Comparison of ENCODE assay signal across 1 cellular context in genomic region chr20:37681384-37681977, GRCh38.
A peak's percentile ranks its signal among the peaks of the same experiment; 100 is the strongest.
TF ChIP-seq lines count a peak whose summit lies in the region.

No MANE protein-coding gene starts in this region.

TF ChIP-seq in HepG2, 621 proteins besides CTCF, POLR2A, EP300 and RAD21 (continued from another document):
- TF ChIP-seq REST (IDR thresholded peaks at IDR 0.05; ENCODE audit: borderline replicate concordance in 1 of 2, low read depth in 1 of 2, low read length in 2 of 2) (peak; percentile 56 to 92), ZNF577 (CRISPR knock-in tag; IDR thresholded peaks at IDR 0.05; ENCODE audit: borderline replicate concordance, low read depth) (no peak), MEIS2 (CRISPR knock-in tag; IDR thresholded peaks at IDR 0.05) (no peak), YY1 (IDR thresholded peaks at IDR 0.05; ENCODE audit: insufficient read depth, insufficient replicate concordance, low read depth, low read length) (no peak), SALL1 (CRISPR knock-in tag; IDR thresholded peaks at IDR 0.05) (0 out of 2 replicates have a peak, but pooled peaks have one; percentile 23), NFIB (CRISPR knock-in tag; IDR thresholded peaks at IDR 0.05; ENCODE audit: borderline replicate concordance) (0 out of 2 replicates have a peak, but pooled peaks have one; percentile 90), ZNF674 (CRISPR knock-in tag; IDR thresholded peaks at IDR 0.05; ENCODE audit: low read depth) (no peak), YEATS2 (CRISPR knock-in tag; IDR thresholded peaks at IDR 0.05; ENCODE audit: borderline replicate concordance) (no peak), NFYB (CRISPR knock-in tag; IDR thresholded peaks at IDR 0.05) (no peak), HMG20A (CRISPR knock-in tag; IDR thresholded peaks at IDR 0.05; ENCODE audit: borderline replicate concordance) (no peak), NPAS2 (CRISPR knock-in tag; IDR thresholded peaks at IDR 0.05; ENCODE audit: borderline replicate concordance) (no peak), SMARCC2 (IDR thresholded peaks at IDR 0.05) (no peak), ZNF296 (CRISPR knock-in tag; conservative IDR thresholded peaks at IDR 0.05) (no peak), ZNF382 (CRISPR knock-in tag; IDR thresholded peaks at IDR 0.05; ENCODE audit: borderline replicate concordance) (no peak), ZBTB25 (CRISPR knock-in tag; IDR thresholded peaks at IDR 0.05) (no peak), ZHX2 (IDR thresholded peaks at IDR 0.05; ENCODE audit: low read depth) (no peak), ZHX2 (CRISPR knock-in tag; IDR thresholded peaks at IDR 0.05; ENCODE audit: borderline replicate concordance) (no peak)
- TF ChIP-seq, protein P1, sequence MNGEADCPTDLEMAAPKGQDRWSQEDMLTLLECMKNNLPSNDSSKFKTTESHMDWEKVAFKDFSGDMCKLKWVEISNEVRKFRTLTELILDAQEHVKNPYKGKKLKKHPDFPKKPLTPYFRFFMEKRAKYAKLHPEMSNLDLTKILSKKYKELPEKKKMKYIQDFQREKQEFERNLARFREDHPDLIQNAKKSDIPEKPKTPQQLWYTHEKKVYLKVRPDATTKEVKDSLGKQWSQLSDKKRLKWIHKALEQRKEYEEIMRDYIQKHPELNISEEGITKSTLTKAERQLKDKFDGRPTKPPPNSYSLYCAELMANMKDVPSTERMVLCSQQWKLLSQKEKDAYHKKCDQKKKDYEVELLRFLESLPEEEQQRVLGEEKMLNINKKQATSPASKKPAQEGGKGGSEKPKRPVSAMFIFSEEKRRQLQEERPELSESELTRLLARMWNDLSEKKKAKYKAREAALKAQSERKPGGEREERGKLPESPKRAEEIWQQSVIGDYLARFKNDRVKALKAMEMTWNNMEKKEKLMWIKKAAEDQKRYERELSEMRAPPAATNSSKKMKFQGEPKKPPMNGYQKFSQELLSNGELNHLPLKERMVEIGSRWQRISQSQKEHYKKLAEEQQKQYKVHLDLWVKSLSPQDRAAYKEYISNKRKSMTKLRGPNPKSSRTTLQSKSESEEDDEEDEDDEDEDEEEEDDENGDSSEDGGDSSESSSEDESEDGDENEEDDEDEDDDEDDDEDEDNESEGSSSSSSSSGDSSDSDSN (CRISPR knock-in tag; IDR thresholded peaks at IDR 0.05) = no peak
- TF ChIP-seq, protein P2, sequence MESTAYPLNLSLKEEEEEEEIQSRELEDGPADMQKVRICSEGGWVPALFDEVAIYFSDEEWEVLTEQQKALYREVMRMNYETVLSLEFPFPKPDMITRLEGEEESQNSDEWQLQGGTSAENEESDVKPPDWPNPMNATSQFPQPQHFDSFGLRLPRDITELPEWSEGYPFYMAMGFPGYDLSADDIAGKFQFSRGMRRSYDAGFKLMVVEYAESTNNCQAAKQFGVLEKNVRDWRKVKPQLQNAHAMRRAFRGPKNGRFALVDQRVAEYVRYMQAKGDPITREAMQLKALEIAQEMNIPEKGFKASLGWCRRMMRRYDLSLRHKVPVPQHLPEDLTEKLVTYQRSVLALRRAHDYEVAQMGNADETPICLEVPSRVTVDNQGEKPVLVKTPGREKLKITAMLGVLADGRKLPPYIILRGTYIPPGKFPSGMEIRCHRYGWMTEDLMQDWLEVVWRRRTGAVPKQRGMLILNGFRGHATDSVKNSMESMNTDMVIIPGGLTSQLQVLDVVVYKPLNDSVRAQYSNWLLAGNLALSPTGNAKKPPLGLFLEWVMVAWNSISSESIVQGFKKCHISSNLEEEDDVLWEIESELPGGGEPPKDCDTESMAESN (CRISPR knock-in tag; conservative IDR thresholded peaks at IDR 0.05) = no peak
- TF ChIP-seq, protein P3, sequence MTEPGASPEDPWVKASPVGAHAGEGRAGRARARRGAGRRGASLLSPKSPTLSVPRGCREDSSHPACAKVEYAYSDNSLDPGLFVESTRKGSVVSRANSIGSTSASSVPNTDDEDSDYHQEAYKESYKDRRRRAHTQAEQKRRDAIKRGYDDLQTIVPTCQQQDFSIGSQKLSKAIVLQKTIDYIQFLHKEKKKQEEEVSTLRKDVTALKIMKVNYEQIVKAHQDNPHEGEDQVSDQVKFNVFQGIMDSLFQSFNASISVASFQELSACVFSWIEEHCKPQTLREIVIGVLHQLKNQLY (CRISPR knock-in tag; IDR thresholded peaks at IDR 0.05) = no peak
TF ChIP-seq in HepG2: peak in this region for 4.
